In genomic region chr12:57118711-57119271, GRCh38 we compare ENCODE assay signal across 11 cellular contexts. TPM values are rescaled to one million over a fixed set of nuclear protein-coding genes. Genes with fewer than 3 reads are reported as not detected.
A peak's percentile ranks its signal among the peaks of the same experiment; 100 is the strongest.
DNase-seq lines count a peak whose midpoint lies in the region; FAIRE-seq and TF ChIP-seq lines count a peak whose summit lies in the region.
"Had no signal": no experiment of that assay in that cellular context is flagged by ENCODE, and none has a peak within 500 bp of the region (broad histone marks: within the 10 kb centered on the region; RNA-seq: fewer than 3 reads in every experiment).

No MANE protein-coding gene starts in this region.

- dilution Hi-C loops in endothelial cell of umbilical vein (cut with MboI; ENCODE audit: extremely low pct_ligation_motif_present, low sequenced_read_pairs) = no loop called here

- H3K27ac Mint-ChIP-seq in endodermal cell = no peak overlapping the region

- H3K27ac ChIP-seq in endothelial cell of umbilical vein (ENCODE audit: insufficient read depth, low read depth, low read length) = no peak overlapping the region
- no peak overlapping the region for H3K27ac ChIP-seq in endodermal cell (ENCODE audit: low read depth, low read length)
- H3K27ac ChIP-seq: KMS-11, testis had no signal

- no peak overlapping the region for H3K9ac ChIP-seq in endothelial cell of umbilical vein (replicated peaks; ENCODE audit: extremely low read depth, insufficient read depth, low read length)
- no peak overlapping the region for H3K9ac ChIP-seq in endodermal cell (ENCODE audit: extremely low read depth, low read length, poor library complexity, severe bottlenecking)
- H3K9ac ChIP-seq: KMS-11 had no signal

- H3K4me1 Mint-ChIP-seq in endodermal cell = no peaks in the 10 kb centered on the region

- H3K4me3 Mint-ChIP-seq in endodermal cell = no peak overlapping the region

- H3K4me3 ChIP-seq in endothelial cell of umbilical vein (replicated peaks in 1 of 3; ENCODE audit: insufficient read depth in 1 of 3, low read depth in 1 of 3, low read length in 3 of 3) (no peak overlapping the region), endodermal cell (ENCODE audit: low read length) (no peak overlapping the region)
- H3K4me3 ChIP-seq: testis had no signal

- BruUV-seq in endothelial cell of umbilical vein (replicated peaks; lab: Mats Ljungman, UMichigan) = no TSS peak

- H3K27me3 ChIP-seq in endothelial cell of umbilical vein (ENCODE audit: control insufficient read depth in 2 of 2, insufficient read depth in 2 of 2, low read length in 2 of 2) (peaks cover 6% of the 10 kb centered on the region in 2 experiments), endodermal cell (ENCODE audit: control insufficient read depth, insufficient read depth, low read length, poor library complexity, severe bottlenecking) (no peaks in the 10 kb centered on the region)
- H3K27me3 ChIP-seq: testis had no signal

- no peak for TF ChIP-seq POLR2A in endothelial cell of umbilical vein (IDR thresholded peaks at IDR 0.05; ENCODE audit: low read depth, low read length)

- intact Hi-C loops in endothelial cell of umbilical vein (cut with micrococcal nuclease) = no loop called here

- H3K27me3 Mint-ChIP-seq in endodermal cell (ENCODE audit: insufficient read depth) = peaks cover 6% of the 10 kb centered on the region

- POLR2A ChIA-PET in endothelial cell of umbilical vein (lab: Charles Lee) = no interaction called here

- 91 to 100% methylated on average over 1 of the region's 1 CpG for WGBS in endodermal cell (ENCODE audit: insufficient coverage in 1 of 2, insufficient read length in 1 of 2), 2 experiments

- H3K36me3 ChIP-seq in endothelial cell of umbilical vein (ENCODE audit: control insufficient read depth in 2 of 2, extremely low read depth in 1 of 2, insufficient read depth in 2 of 2, low read length in 2 of 2) = no peaks in the 10 kb centered on the region
- no peaks in the 10 kb centered on the region for H3K36me3 ChIP-seq in endodermal cell (ENCODE audit: control insufficient read depth, insufficient read depth, low read length)

- no peak overlapping the region for H2AFZ ChIP-seq in endothelial cell of umbilical vein (ENCODE audit: low read depth, low read length)

- H3K4me2 ChIP-seq in endothelial cell of umbilical vein (ENCODE audit: insufficient read depth, low read length) = no peak overlapping the region
- H3K4me2 ChIP-seq: KMS-11 had no signal

- H3K9me3 Mint-ChIP-seq in endodermal cell = peaks cover 2% of the 10 kb centered on the region

- CTCF ChIA-PET in endothelial cell of umbilical vein (lab: Charles Lee) = interaction anchor here (1.0 to 18.0 kb wide), 3 partner anchors 49 to 64 kb away, joined by 4 to 429 read pairs (median 5); no protein-coding TSS in a partner anchor

- H3K36me3 Mint-ChIP-seq in endodermal cell (ENCODE audit: low read depth) = no peaks in the 10 kb centered on the region

- H3K4me1 ChIP-seq in endothelial cell of umbilical vein (ENCODE audit: control insufficient read depth, extremely low read depth, insufficient read depth, low read length) = no peaks in the 10 kb centered on the region
- no peaks in the 10 kb centered on the region for H3K4me1 ChIP-seq in endodermal cell (ENCODE audit: control insufficient read depth, insufficient read depth, low read length)
- H3K4me1 ChIP-seq: testis had no signal

- H3K79me2 ChIP-seq in endothelial cell of umbilical vein (ENCODE audit: control insufficient read depth, insufficient read depth, low read length) = no peaks in the 10 kb centered on the region

- TF ChIP-seq CTCF in endothelial cell of umbilical vein (IDR thresholded peaks at IDR 0.05; ENCODE audit: extremely low read depth in 1 of 2, insufficient read depth in 1 of 2, low read depth in 1 of 2, low read length in 2 of 2) (no peak), endodermal cell (conservative IDR thresholded peaks at IDR 0.05) (no peak)

- H3K9me3 ChIP-seq in endothelial cell of umbilical vein (replicated peaks; ENCODE audit: control insufficient read depth, insufficient read depth, low read length) (no peaks in the 10 kb centered on the region), endodermal cell (ENCODE audit: control insufficient read depth, low read length) (no peaks in the 10 kb centered on the region)
- H3K9me3 ChIP-seq: testis had no signal

- H3K9me1 ChIP-seq in endothelial cell of umbilical vein (replicated peaks; ENCODE audit: control insufficient read depth, extremely low read depth, insufficient read depth, low read length) = no peaks in the 10 kb centered on the region

- no peaks in the 10 kb centered on the region for H4K20me1 ChIP-seq in endothelial cell of umbilical vein (replicated peaks; ENCODE audit: control insufficient read depth, extremely low read depth, insufficient read depth, low read length)

- DNase-seq in SIG-M5 treated with dmso at 0.1 percent for 504 hours (lab: John Stamatoyannopoulos, UW; ENCODE audit: unreplicated experiment) = peak; percentile 76
- DNase-seq in SIG-M5 (lab: John Stamatoyannopoulos, UW) = no peak
- DNase-seq in NOMO-1 treated with DMSO at 0.1 percent for 48 hours (lab: John Stamatoyannopoulos, UW; ENCODE audit: unreplicated experiment) = peak; percentile 76
- DNase-seq in endothelial cell of umbilical vein (ENCODE audit: low read depth, low spot score) = no peak
- peak; percentile 66 for DNase-seq in renal cortical epithelial cell (ENCODE audit: low read depth)
- no peak for DNase-seq in NCI-H1092 treated with DMSO at 0.1 percent for 48 hours (lab: John Stamatoyannopoulos, UW)
- DNase-seq in endodermal cell = no peak
- DNase-seq in effector CD4-positive, alpha-beta T cell = no peak
- DNase-seq: 8988T, testis had no signal

- peak; percentile 12 for FAIRE-seq in endothelial cell of umbilical vein (lab: Jason Lieb, UNC)

RNA-seq across cellular contexts. Expression of gene STAT6, which starts 7.6 kb away (rescaled TPM):
- total RNA-seq in endothelial cell of umbilical vein = 101 and 136 TPM in 2 replicates
- polyA plus RNA-seq in endothelial cell of umbilical vein = 147 and 164 TPM in 2 replicates
- 90.9 and 106 TPM in 2 replicates for polyA plus RNA-seq in endothelial cell of umbilical vein (2011; cell fraction: cytosol; rRNA removed)
- polyA plus RNA-seq in endothelial cell of umbilical vein (2011; cell fraction: nucleus; rRNA removed) = 343 and 418 TPM in 2 replicates
- polyA plus RNA-seq in endothelial cell of umbilical vein (2012) = 112 and 122 TPM in 2 replicates
- 126 and 150 TPM in 2 replicates for polyA minus RNA-seq in endothelial cell of umbilical vein
- 47.6 TPM for polyA minus RNA-seq in endothelial cell of umbilical vein (2011; cell fraction: cytosol; rRNA and poly(A)+ RNA removed)
- 64.2 and 65.2 TPM in 2 replicates for polyA minus RNA-seq in endothelial cell of umbilical vein (2011; cell fraction: nucleus; rRNA and poly(A)+ RNA removed)
- total RNA-seq in renal cortical epithelial cell = 105 and 131 TPM in 2 replicates
- 100 to 1,000 TPM in 1 of 2 donors, 10 to 100 TPM in 1; 60.2 to 102 TPM for total RNA-seq in endodermal cell
- 37.7 TPM for polyA plus RNA-seq in endodermal cell (2013, experiment 1 of 2)
- polyA plus RNA-seq in endodermal cell (2013, experiment 2 of 2) = 30.1 TPM

RNA-seq across cellular contexts. Expression of gene LRP1, which starts 9.5 kb away (rescaled TPM):
- total RNA-seq in endothelial cell of umbilical vein (3.8 and 4.6 TPM in 2 replicates), renal cortical epithelial cell (11.3 and 157 TPM in 2 replicates), endodermal cell (10 to 100 TPM; 74.5 to 87.7 TPM)
- polyA plus RNA-seq in endothelial cell of umbilical vein = 1.5 and 1.6 TPM in 2 replicates
- polyA plus RNA-seq in endothelial cell of umbilical vein (2011; cell fraction: cytosol; rRNA removed) = 1.5 and 2.4 TPM in 2 replicates
- 2.3 and 3.1 TPM in 2 replicates for polyA plus RNA-seq in endothelial cell of umbilical vein (2011; cell fraction: nucleus; rRNA removed)
- 2.7 and 9.0 TPM in 2 replicates for polyA plus RNA-seq in endothelial cell of umbilical vein (2012)
- 7.8 and 9.3 TPM in 2 replicates for polyA minus RNA-seq in endothelial cell of umbilical vein
- 3.2 TPM for polyA minus RNA-seq in endothelial cell of umbilical vein (2011; cell fraction: cytosol; rRNA and poly(A)+ RNA removed)
- polyA minus RNA-seq in endothelial cell of umbilical vein (2011; cell fraction: nucleus; rRNA and poly(A)+ RNA removed) = 4.3 and 5.0 TPM in 2 replicates
- polyA plus RNA-seq in endodermal cell (2013, experiment 1 of 2) = 42.2 TPM
- polyA plus RNA-seq in endodermal cell (2013, experiment 2 of 2) = 43.6 TPM

RNA-seq across cellular contexts. Expression of gene LRP1-AS, which starts 28.6 kb away (rescaled TPM):
- total RNA-seq in endothelial cell of umbilical vein = not detected in 2 replicates
- not detected in 2 replicates for polyA plus RNA-seq in endothelial cell of umbilical vein
- not detected in 2 replicates for polyA plus RNA-seq in endothelial cell of umbilical vein (2011; cell fraction: cytosol; rRNA removed)
- polyA plus RNA-seq in endothelial cell of umbilical vein (2011; cell fraction: nucleus; rRNA removed) = not detected in 2 replicates
- not detected in 2 replicates for polyA plus RNA-seq in endothelial cell of umbilical vein (2012)
- polyA minus RNA-seq in endothelial cell of umbilical vein = not detected in 2 replicates
- polyA minus RNA-seq in endothelial cell of umbilical vein (2011; cell fraction: cytosol; rRNA and poly(A)+ RNA removed) = not detected
- not detected in 2 replicates for polyA minus RNA-seq in endothelial cell of umbilical vein (2011; cell fraction: nucleus; rRNA and poly(A)+ RNA removed)
- not detected in 2 replicates for total RNA-seq in renal cortical epithelial cell
- total RNA-seq in endodermal cell = not detected
- not detected for polyA plus RNA-seq in endodermal cell (2013, experiment 1 of 2)
- not detected for polyA plus RNA-seq in endodermal cell (2013, experiment 2 of 2)
- total RNA-seq: testis had no signal

RNA-seq across cellular contexts. Expression of gene NAB2, which starts 29.9 kb away (rescaled TPM):
- 13.4 and 15.9 TPM in 2 replicates for total RNA-seq in endothelial cell of umbilical vein
- polyA plus RNA-seq in endothelial cell of umbilical vein = 14.6 and 19.5 TPM in 2 replicates
- 9.2 and 11.3 TPM in 2 replicates for polyA plus RNA-seq in endothelial cell of umbilical vein (2011; cell fraction: cytosol; rRNA removed)
- 11.9 and 14.2 TPM in 2 replicates for polyA plus RNA-seq in endothelial cell of umbilical vein (2011; cell fraction: nucleus; rRNA removed)
- polyA plus RNA-seq in endothelial cell of umbilical vein (2012) = 6.5 and 11.1 TPM in 2 replicates
- polyA minus RNA-seq in endothelial cell of umbilical vein = 20.5 and 21.2 TPM in 2 replicates
- polyA minus RNA-seq in endothelial cell of umbilical vein (2011; cell fraction: cytosol; rRNA and poly(A)+ RNA removed) = 10.1 TPM
- 4.5 and 6.8 TPM in 2 replicates for polyA minus RNA-seq in endothelial cell of umbilical vein (2011; cell fraction: nucleus; rRNA and poly(A)+ RNA removed)
- 13.5 and 16.3 TPM in 2 replicates for total RNA-seq in renal cortical epithelial cell
- 10 to 100 TPM; 13.5 to 21.7 TPM for total RNA-seq in endodermal cell
- 37.0 TPM for polyA plus RNA-seq in endodermal cell (2013, experiment 1 of 2)
- polyA plus RNA-seq in endodermal cell (2013, experiment 2 of 2) = 34.9 TPM

RNA-seq across cellular contexts. Expression of gene NEMP1, which starts 40.2 kb away (rescaled TPM):
- total RNA-seq in endothelial cell of umbilical vein (21.5 and 27.7 TPM in 2 replicates), renal cortical epithelial cell (5.2 and 7.8 TPM in 2 replicates), endodermal cell (10 to 100 TPM; 36.3 to 52.6 TPM)
- polyA plus RNA-seq in endothelial cell of umbilical vein = 9.0 and 10.8 TPM in 2 replicates
- polyA plus RNA-seq in endothelial cell of umbilical vein (2011; cell fraction: cytosol; rRNA removed) = 6.7 TPM in 2 replicates
- polyA plus RNA-seq in endothelial cell of umbilical vein (2011; cell fraction: nucleus; rRNA removed) = 32.5 and 40.5 TPM in 2 replicates
- 7.4 and 11.7 TPM in 2 replicates for polyA plus RNA-seq in endothelial cell of umbilical vein (2012)
- polyA minus RNA-seq in endothelial cell of umbilical vein = 19.8 and 21.7 TPM in 2 replicates
- polyA minus RNA-seq in endothelial cell of umbilical vein (2011; cell fraction: cytosol; rRNA and poly(A)+ RNA removed) = 18.2 TPM
- polyA minus RNA-seq in endothelial cell of umbilical vein (2011; cell fraction: nucleus; rRNA and poly(A)+ RNA removed) = 9.5 and 17.7 TPM in 2 replicates
- 32.8 TPM for polyA plus RNA-seq in endodermal cell (2013, experiment 1 of 2)
- 30.2 TPM for polyA plus RNA-seq in endodermal cell (2013, experiment 2 of 2)

Comparison
In these comparisons a context has a peak if more than half of its experiments do, and no peak if none do; other contexts are left out.
1. DNase-seq: peak in SIG-M5 treated with dmso at 0.1 percent for 504 hours (single experiment), NOMO-1 treated with DMSO at 0.1 percent for 48 hours (single experiment) and renal cortical epithelial cell (single experiment); none in SIG-M5 (single experiment), endothelial cell of umbilical vein (single experiment), NCI-H1092 treated with DMSO at 0.1 percent for 48 hours (single experiment), endodermal cell (single experiment) and effector CD4-positive, alpha-beta T cell (single experiment).